Comparison of ENCODE assay signal across 1 cellular context in genomic region chr5:119257613-119258012, GRCh38.
A peak's percentile ranks its signal among the peaks of the same experiment; 100 is the strongest.
TF ChIP-seq lines count a peak whose summit lies in the region.

No MANE protein-coding gene starts in this region.

TF ChIP-seq in K562, 482 proteins besides CTCF, POLR2A, EP300 and RAD21 (continued from another document):
- TF ChIP-seq ZNF280A (IDR thresholded peaks at IDR 0.05; ENCODE audit: low read depth, partially characterized antibody) (peak; percentile 91), MXI1 (IDR thresholded peaks at IDR 0.05; ENCODE audit: low read depth, low read length) (no peak), E4F1 (CRISPR knock-in tag; IDR thresholded peaks at IDR 0.05; ENCODE audit: borderline replicate concordance) (no peak), SRSF3 (IDR thresholded peaks at IDR 0.05; ENCODE audit: insufficient read depth, low read length) (no peak), COPS2 (conservative IDR thresholded peaks at IDR 0.05) (no peak), FOXM1 (IDR thresholded peaks at IDR 0.05; ENCODE audit: low read depth) (no peak), FOXM1 (CRISPR knock-in tag; IDR thresholded peaks at IDR 0.05; ENCODE audit: low read depth) (no peak), ARID3B (CRISPR knock-in tag; IDR thresholded peaks at IDR 0.05; ENCODE audit: borderline replicate concordance) (no peak), HDAC3 (IDR thresholded peaks at IDR 0.05; ENCODE audit: borderline replicate concordance, partially characterized antibody) (no peak), ZNF175 (CRISPR knock-in tag; IDR thresholded peaks at IDR 0.05; ENCODE audit: low read depth) (no peak), MLLT1 (IDR thresholded peaks at IDR 0.05) (no peak), ZBTB26 (CRISPR knock-in tag; IDR thresholded peaks at IDR 0.05) (no peak), CREB5 (CRISPR knock-in tag; IDR thresholded peaks at IDR 0.05) (no peak), HCFC1 (IDR thresholded peaks at IDR 0.05; ENCODE audit: low read depth, low read length) (no peak), MLX (CRISPR knock-in tag; conservative IDR thresholded peaks at IDR 0.05) (no peak), ATF4 (CRISPR knock-in tag; IDR thresholded peaks at IDR 0.05) (no peak), PCBP2 (IDR thresholded peaks at IDR 0.05; ENCODE audit: low read depth, low read length, poor library complexity, severe bottlenecking) (no peak), ZNF445 (CRISPR knock-in tag; IDR thresholded peaks at IDR 0.05; ENCODE audit: low read depth) (no peak), ZNF740 (CRISPR knock-in tag; IDR thresholded peaks at IDR 0.05) (no peak), ZNF740 (tag; IDR thresholded peaks at IDR 0.05) (no peak), TGIF2 (CRISPR knock-in tag; IDR thresholded peaks at IDR 0.05) (no peak), KDM1A (IDR thresholded peaks at IDR 0.05) (no peak), KDM2B (CRISPR knock-in tag; IDR thresholded peaks at IDR 0.05) (no peak), ZEB2 (IDR thresholded peaks at IDR 0.05) (0 out of 2 replicates have a peak, but pooled peaks have one; percentile 24)
